ENCODE assay signal across 8 cellular contexts in genomic region chrX:24693453-24694202, GRCh38. TPM values are rescaled to one million over a fixed set of nuclear protein-coding genes. Genes with fewer than 3 reads are reported as not detected.
DNase-seq lines count a peak whose midpoint lies in the region; ATAC-seq and TF ChIP-seq lines count a peak whose summit lies in the region.

A gene with protein sequence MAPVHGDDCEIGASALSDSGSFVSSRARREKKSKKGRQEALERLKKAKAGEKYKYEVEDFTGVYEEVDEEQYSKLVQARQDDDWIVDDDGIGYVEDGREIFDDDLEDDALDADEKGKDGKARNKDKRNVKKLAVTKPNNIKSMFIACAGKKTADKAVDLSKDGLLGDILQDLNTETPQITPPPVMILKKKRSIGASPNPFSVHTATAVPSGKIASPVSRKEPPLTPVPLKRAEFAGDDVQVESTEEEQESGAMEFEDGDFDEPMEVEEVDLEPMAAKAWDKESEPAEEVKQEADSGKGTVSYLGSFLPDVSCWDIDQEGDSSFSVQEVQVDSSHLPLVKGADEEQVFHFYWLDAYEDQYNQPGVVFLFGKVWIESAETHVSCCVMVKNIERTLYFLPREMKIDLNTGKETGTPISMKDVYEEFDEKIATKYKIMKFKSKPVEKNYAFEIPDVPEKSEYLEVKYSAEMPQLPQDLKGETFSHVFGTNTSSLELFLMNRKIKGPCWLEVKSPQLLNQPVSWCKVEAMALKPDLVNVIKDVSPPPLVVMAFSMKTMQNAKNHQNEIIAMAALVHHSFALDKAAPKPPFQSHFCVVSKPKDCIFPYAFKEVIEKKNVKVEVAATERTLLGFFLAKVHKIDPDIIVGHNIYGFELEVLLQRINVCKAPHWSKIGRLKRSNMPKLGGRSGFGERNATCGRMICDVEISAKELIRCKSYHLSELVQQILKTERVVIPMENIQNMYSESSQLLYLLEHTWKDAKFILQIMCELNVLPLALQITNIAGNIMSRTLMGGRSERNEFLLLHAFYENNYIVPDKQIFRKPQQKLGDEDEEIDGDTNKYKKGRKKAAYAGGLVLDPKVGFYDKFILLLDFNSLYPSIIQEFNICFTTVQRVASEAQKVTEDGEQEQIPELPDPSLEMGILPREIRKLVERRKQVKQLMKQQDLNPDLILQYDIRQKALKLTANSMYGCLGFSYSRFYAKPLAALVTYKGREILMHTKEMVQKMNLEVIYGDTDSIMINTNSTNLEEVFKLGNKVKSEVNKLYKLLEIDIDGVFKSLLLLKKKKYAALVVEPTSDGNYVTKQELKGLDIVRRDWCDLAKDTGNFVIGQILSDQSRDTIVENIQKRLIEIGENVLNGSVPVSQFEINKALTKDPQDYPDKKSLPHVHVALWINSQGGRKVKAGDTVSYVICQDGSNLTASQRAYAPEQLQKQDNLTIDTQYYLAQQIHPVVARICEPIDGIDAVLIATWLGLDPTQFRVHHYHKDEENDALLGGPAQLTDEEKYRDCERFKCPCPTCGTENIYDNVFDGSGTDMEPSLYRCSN (N-terminal part only) (plus strand): TSS chrX:24693918. CDS start chrX:24693962, 44 bp downstream.

- H3K9me3 Mint-ChIP-seq in WTC11 = no peaks in the 10 kb centered on the region
- no peaks in the 10 kb centered on the region for H3K9me3 Mint-ChIP-seq in immature natural killer cell

- H3K9ac ChIP-seq in smooth muscle cell (ENCODE audit: low read depth) = peak within 1 kb of the TSS; percentile 89

- peak; percentile 91 for DNase-seq in AG08396 (ENCODE audit: low spot score)
- DNase-seq in NCI-H2227 (lab: John Stamatoyannopoulos, UW; ENCODE audit: unreplicated experiment) = peak; percentile 99
- DNase-seq in WTC11 (ENCODE audit: low spot score) = peak; percentile 93
- peak; percentile 20 to 94 (median 86) for DNase-seq in caudate nucleus (lab: John Stamatoyannopoulos, UW)
- DNase-seq in immature natural killer cell = peak; percentile 62 to 70 (median 68)
- peak; percentile 93 for DNase-seq in smooth muscle cell (lab: John Stamatoyannopoulos, UW; ENCODE audit: unreplicated experiment)

- peaks cover 46% of the 10 kb centered on the region for H3K79me2 ChIP-seq in smooth muscle cell (ENCODE audit: low read depth)

- H3K27me3 Mint-ChIP-seq in WTC11 (ENCODE audit: low read depth) (no peaks in the 10 kb centered on the region), immature natural killer cell (ENCODE audit: low read depth in 3 of 3) (peaks cover 0 to 3% (median 2%) of the 10 kb centered on the region in 3 donors)

- WGBS in smooth muscle cell (ENCODE audit: low lambda C conversion rate) = 2% methylated on average over 70 of the region's 70 CpGs

- H3K9me3 ChIP-seq in smooth muscle cell (replicated peaks; ENCODE audit: low read depth) = no peaks in the 10 kb centered on the region

- H3K4me1 Mint-ChIP-seq in WTC11 (peaks cover 24% of the 10 kb centered on the region), immature natural killer cell (peaks cover 8 to 9% of the 10 kb centered on the region in 2 donors)

- no peaks in the 10 kb centered on the region for H3K27me3 ChIP-seq in smooth muscle cell (ENCODE audit: low read depth)

- H3K4me1 ChIP-seq in smooth muscle cell (ENCODE audit: low read depth) = peaks cover 22% of the 10 kb centered on the region

- H3K27ac Mint-ChIP-seq in WTC11 = peak within 1 kb of the TSS; percentile 89
- peak within 1 kb of the TSS; percentile 82 to 93 (median 90) for H3K27ac Mint-ChIP-seq in immature natural killer cell

- H3K36me3 Mint-ChIP-seq in WTC11 (no peaks in the 10 kb centered on the region), immature natural killer cell (no peaks in the 10 kb centered on the region)

- H3K27ac ChIP-seq in caudate nucleus (ENCODE audit: low read depth, low read length) = peak within 1 kb of the TSS; percentile 79
- peak within 1 kb of the TSS; percentile 79 for H3K27ac ChIP-seq in smooth muscle cell (ENCODE audit: low read depth)

- H3F3A ChIP-seq in smooth muscle cell (ENCODE audit: low read depth) = no peaks in the 10 kb centered on the region

- TF ChIP-seq CTCF in WTC11 (IDR thresholded peaks at IDR 0.05) = no peak
- peak; percentile 24 for TF ChIP-seq CTCF in smooth muscle cell (IDR thresholded peaks at IDR 0.05; ENCODE audit: borderline replicate concordance, insufficient read depth, poor library complexity, severe bottlenecking)

- H3K4me3 Mint-ChIP-seq in WTC11 (peak within 1 kb of the TSS; percentile 84), immature natural killer cell (peak within 1 kb of the TSS; percentile 94 to 97 (median 94))

- H2AFZ ChIP-seq in smooth muscle cell (ENCODE audit: low read depth) = peak within 1 kb of the TSS; percentile 91

- peaks cover 4% of the 10 kb centered on the region for H4K20me1 ChIP-seq in smooth muscle cell (ENCODE audit: low read depth)

- H3K4me2 ChIP-seq in smooth muscle cell = peak within 1 kb of the TSS; percentile 99

- H3K36me3 ChIP-seq in smooth muscle cell (ENCODE audit: low read depth) = no peaks in the 10 kb centered on the region

- peak; percentile 93 for ATAC-seq in GM18909 (IDR thresholded peaks at IDR 0.05; ENCODE audit: poor library complexity, unreplicated experiment)
- peak; percentile 92 for ATAC-seq in HG03159 (IDR thresholded peaks at IDR 0.05; ENCODE audit: unreplicated experiment)
- peak; percentile 94 for ATAC-seq in WTC11

- H3K4me3 ChIP-seq in smooth muscle cell = peak within 1 kb of the TSS; percentile 90

- POLR2A ChIA-PET in WTC11 (lab: Charles Lee) = no interaction called here

- CTCF ChIA-PET in WTC11 (lab: Charles Lee) = interaction anchor here (0.5 to 1.2 kb wide), 3 partner anchors 146 to 442 kb away, joined by 3 to 4 read pairs (median 3); no protein-coding TSS in a partner anchor

TF ChIP-seq in WTC11, 78 proteins besides CTCF, POLR2A, EP300 and RAD21 (continues in another document):
- TF ChIP-seq FOXJ3 (CRISPR knock-in tag; IDR thresholded peaks at IDR 0.05; ENCODE audit: borderline replicate concordance) (no peak), NFYB (CRISPR knock-in tag; conservative IDR thresholded peaks at IDR 0.05; ENCODE audit: low read depth) (peak; percentile 73), ERG (CRISPR knock-in tag; IDR thresholded peaks at IDR 0.05) (no peak), CREM (CRISPR knock-in tag; IDR thresholded peaks at IDR 0.05) (peak; percentile 96), ATF1 (CRISPR knock-in tag; IDR thresholded peaks at IDR 0.05) (no peak), ZNF317 (CRISPR knock-in tag; IDR thresholded peaks at IDR 0.05; ENCODE audit: borderline replicate concordance, low read depth) (no peak), ELF4 (CRISPR knock-in tag; IDR thresholded peaks at IDR 0.05; ENCODE audit: low read depth) (no peak), GABPB1 (CRISPR knock-in tag; IDR thresholded peaks at IDR 0.05) (peak; percentile 48; the same call in 1 of the 2 replicates), MYBL2 (CRISPR knock-in tag; IDR thresholded peaks at IDR 0.05) (peak; percentile 23; the same call in 1 of the 2 replicates), FOXK1 (CRISPR knock-in tag; IDR thresholded peaks at IDR 0.05) (peak; percentile 68; the same call in 1 of the 2 replicates), SP1 (CRISPR knock-in tag; conservative IDR thresholded peaks at IDR 0.05) (peak; percentile 83), KAT7 (CRISPR knock-in tag; IDR thresholded peaks at IDR 0.05; ENCODE audit: borderline replicate concordance) (no peak), EMX1 (CRISPR knock-in tag; IDR thresholded peaks at IDR 0.05) (no peak), TEAD1 (CRISPR knock-in tag; IDR thresholded peaks at IDR 0.05) (0 out of 2 replicates have a peak, but pooled peaks have one; percentile 38)
- TF ChIP-seq, protein P1, sequence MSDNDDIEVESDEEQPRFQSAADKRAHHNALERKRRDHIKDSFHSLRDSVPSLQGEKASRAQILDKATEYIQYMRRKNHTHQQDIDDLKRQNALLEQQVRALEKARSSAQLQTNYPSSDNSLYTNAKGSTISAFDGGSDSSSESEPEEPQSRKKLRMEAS (CRISPR knock-in tag; IDR thresholded peaks at IDR 0.05) = peak; percentile 76
- TF ChIP-seq, protein P2, sequence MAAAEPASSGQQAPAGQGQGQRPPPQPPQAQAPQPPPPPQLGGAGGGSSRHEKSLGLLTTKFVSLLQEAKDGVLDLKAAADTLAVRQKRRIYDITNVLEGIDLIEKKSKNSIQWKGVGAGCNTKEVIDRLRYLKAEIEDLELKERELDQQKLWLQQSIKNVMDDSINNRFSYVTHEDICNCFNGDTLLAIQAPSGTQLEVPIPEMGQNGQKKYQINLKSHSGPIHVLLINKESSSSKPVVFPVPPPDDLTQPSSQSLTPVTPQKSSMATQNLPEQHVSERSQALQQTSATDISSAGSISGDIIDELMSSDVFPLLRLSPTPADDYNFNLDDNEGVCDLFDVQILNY (CRISPR knock-in tag; IDR thresholded peaks at IDR 0.05) = peak; percentile 95

RNA-seq across cellular contexts. Expression of the gene that starts here (rescaled TPM):
- total RNA-seq in WTC11 (2021) (27.4 to 29.9 TPM (median 27.4 TPM) in 3 replicates), smooth muscle cell (11.7 and 16.6 TPM in 2 replicates)
- polyA plus RNA-seq in immature natural killer cell (1 to 10 TPM; 3.8 to 6.5 (median 3.9) TPM), smooth muscle cell (5.4 and 5.8 TPM in 2 replicates)

Comparison
In these comparisons a context has a peak if more than half of its experiments do, and no peak if none do; other contexts are left out.
1. Peak in every context shown above with its lines: DNase-seq, ATAC-seq, H3K4me3 ChIP-seq and H3K27ac ChIP-seq.